16 cellular contexts compared by ENCODE assay signal in genomic region chr10:82392533-82392932, GRCh38.
DNase-seq lines count a peak whose midpoint lies in the region; ATAC-seq and TF ChIP-seq lines count a peak whose summit lies in the region.
"Had no signal": no experiment of that assay in that cellular context is flagged by ENCODE, and none has a peak within 500 bp of the region (broad histone marks: within the 10 kb centered on the region; RNA-seq: fewer than 3 reads in every experiment).

No MANE protein-coding gene starts in this region.

- TF ChIP-seq POLR2A in body of pancreas (IDR thresholded peaks at IDR 0.05) = no peak

- no peak overlapping the region for H3K4me3 ChIP-seq in LNCaP clone FGC (ENCODE audit: low read depth, low read length)
- H3K4me3 ChIP-seq in body of pancreas = no peak overlapping the region
- no peak overlapping the region for H3K4me3 ChIP-seq in H7 (ENCODE audit: insufficient read depth, low read depth, low read length)
- no peak overlapping the region for H3K4me3 ChIP-seq in foreskin fibroblast (ENCODE audit: low read depth in 1 of 2, low read length in 2 of 2)
- H3K4me3 ChIP-seq: GM23338 had no signal

- peak; percentile 58 for DNase-seq in LNCaP clone FGC (ENCODE audit: low read depth)
- DNase-seq in SK-N-DZ (ENCODE audit: low spot score) = peak; percentile 64
- no peak for DNase-seq in body of pancreas
- no peak for DNase-seq in stimulated activated CD4-positive, alpha-beta T cell treated with anti-CD3 and anti-CD28 coated beads, Interleukin-2, amount 100 ng/mL, for 24 hours
- DNase-seq in activated effector memory CD4-positive, alpha-beta T cell treated with anti-CD3 and anti-CD28 coated beads, Interleukin-2, amount 50 U/mL, for 16 hours = no peak
- no peak for DNase-seq in H7
- DNase-seq in foreskin fibroblast = no peak
- DNase-seq: C1 segment of cervical spinal cord; Calu3; CD4-positive, alpha-beta memory T cell; COR-L47; DMS53; DMS79 treated with DMSO at 0.1 percent for 48 hours; GF-D8; HCEC 1CT had no signal

- TF ChIP-seq CTCF in LNCaP clone FGC (IDR thresholded peaks at IDR 0.05; ENCODE audit: control insufficient read depth, extremely low read depth, insufficient read depth) = no peak
- no peak for TF ChIP-seq CTCF in body of pancreas (IDR thresholded peaks at IDR 0.05)
- TF ChIP-seq CTCF in foreskin fibroblast (IDR thresholded peaks at IDR 0.05; ENCODE audit: low read depth, low read length) = no peak

- no peaks in the 10 kb centered on the region for H3K27me3 ChIP-seq in body of pancreas
- H3K27me3 ChIP-seq in H7 (ENCODE audit: control insufficient read depth, insufficient read depth, low read length) = no peaks in the 10 kb centered on the region

- peaks cover 44% of the 10 kb centered on the region for H3K4me1 ChIP-seq in body of pancreas

- no peak overlapping the region for H3K27ac ChIP-seq in body of pancreas

- H3K36me3 ChIP-seq in body of pancreas (replicated peaks in 1 of 2; ENCODE audit: insufficient read depth in 1 of 2, low read depth in 2 of 2) = no peaks in the 10 kb centered on the region
- H3K36me3 ChIP-seq in H7 (replicated peaks; ENCODE audit: control insufficient read depth, insufficient read depth, low read length) = no peaks in the 10 kb centered on the region

- intact Hi-C loops in body of pancreas (cut with DNase I) = no loop called here

- no peaks in the 10 kb centered on the region for H3K9me3 ChIP-seq in body of pancreas

- ATAC-seq in body of pancreas = peak; percentile 55
- ATAC-seq: GM23338 had no signal

Comparison
In these comparisons a context has a peak if more than half of its experiments do, and no peak if none do; other contexts are left out.
1. DNase-seq: peak in LNCaP clone FGC (single experiment) and SK-N-DZ (single experiment); none in body of pancreas (0 of 4), stimulated activated CD4-positive, alpha-beta T cell treated with anti-CD3 and anti-CD28 coated beads, Interleukin-2, amount 100 ng/mL, for 24 hours (0 of 2), activated effector memory CD4-positive, alpha-beta T cell treated with anti-CD3 and anti-CD28 coated beads, Interleukin-2, amount 50 U/mL, for 16 hours (single experiment), H7 (single experiment) and foreskin fibroblast (0 of 2).